ENCODE assay signal across 16 cellular contexts in the genomic region with DNA sequence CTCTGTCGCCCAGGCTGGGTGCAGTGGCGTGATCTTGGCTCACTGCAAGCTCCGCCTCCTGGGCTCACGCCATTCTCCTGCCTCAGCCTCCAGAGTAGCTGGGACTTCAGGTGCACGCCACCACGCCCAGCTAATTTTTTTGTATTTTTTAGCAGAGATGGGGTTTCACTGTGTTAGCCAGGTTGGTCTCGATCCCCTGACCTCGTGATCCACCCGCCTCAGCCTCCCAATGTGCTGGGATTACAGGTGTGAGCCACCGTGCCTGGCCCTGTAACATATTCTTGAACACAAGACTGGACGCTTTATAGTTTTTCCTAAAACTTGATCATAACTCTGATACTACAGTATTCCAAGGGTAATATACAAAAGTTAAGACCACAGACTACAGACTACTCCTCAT. TPM values are rescaled to one million over a fixed set of nuclear protein-coding genes. Genes with fewer than 3 reads are reported as not detected.
"Had no signal": no experiment of that assay in that cellular context is flagged by ENCODE, and none has a peak within 500 bp of the region (broad histone marks: within the 10 kb centered on the region; RNA-seq: fewer than 3 reads in every experiment).

No MANE protein-coding gene starts in this region.

RNA-seq across cellular contexts. Expression of a gene that starts 45.5 kb away (rescaled TPM):
- total RNA-seq: kidney, kidney epithelial cell, left cardiac atrium, left lobe of liver, left ventricle myocardium inferior, left ventricle myocardium superior, liver, lower leg skin, lung microvascular endothelial cell, mammary epithelial cell, mesenteric fat pad, mesothelial cell of epicardium, mononuclear cell, mucosa of gallbladder had no signal
- polyA plus RNA-seq: immature natural killer cell, keratinocyte, liver, mammary epithelial cell had no signal

RNA-seq across cellular contexts. Expression of a gene that starts 58.9 kb away (rescaled TPM):
- total RNA-seq: lung microvascular endothelial cell, mononuclear cell had no signal
- polyA plus RNA-seq: immature natural killer cell had no signal
